In the genomic region with DNA sequence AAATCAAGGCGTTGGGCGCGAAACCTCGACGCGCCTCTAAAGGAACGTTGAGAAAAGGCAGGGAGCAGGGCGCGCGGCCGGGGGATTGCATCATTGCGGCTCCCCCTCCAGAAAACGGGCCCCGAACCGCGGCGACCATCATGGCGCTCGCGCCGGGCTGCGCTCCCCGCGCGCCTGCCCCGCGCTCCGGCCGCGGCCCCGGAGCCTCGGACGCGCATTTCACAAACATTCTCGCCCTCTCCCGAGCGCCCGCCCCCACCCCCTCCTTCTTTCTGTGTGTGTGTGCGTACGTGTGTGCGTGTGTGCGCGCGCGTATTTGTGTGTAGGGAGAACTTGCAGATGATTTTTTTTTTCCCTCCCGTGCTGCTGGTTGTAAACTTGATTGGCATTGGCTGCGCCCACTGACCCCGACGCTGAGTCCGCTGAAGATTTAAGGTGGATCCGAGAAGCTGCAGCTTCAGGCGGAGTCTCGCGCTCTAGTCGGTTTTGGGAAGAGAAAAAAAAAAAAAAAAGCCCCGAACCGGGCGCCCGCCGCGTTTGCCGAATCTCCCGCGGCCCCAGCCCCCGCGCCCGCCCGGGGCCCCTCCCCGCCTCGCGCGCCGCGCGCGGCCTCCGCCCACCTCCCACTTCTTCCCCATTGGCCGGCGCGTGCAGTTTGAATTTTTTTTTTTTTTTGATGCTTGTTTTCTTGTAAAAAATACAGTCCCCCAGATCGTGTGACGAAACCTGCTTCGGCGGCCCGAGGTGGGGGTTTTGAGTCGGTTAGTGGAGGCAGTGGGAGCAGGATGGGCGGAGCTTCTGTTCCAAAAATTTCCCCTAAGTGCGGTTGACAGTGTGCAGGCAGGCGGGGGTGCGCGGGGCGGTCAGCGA, we compare ENCODE assay signal across 1 cellular context.
TF ChIP-seq lines count a peak whose summit lies in the region.

No MANE protein-coding gene starts in this region.

TF ChIP-seq in K562, 482 proteins besides CTCF, POLR2A, EP300 and RAD21 (continued from another document and continues in another):
- TF ChIP-seq PHF8 (IDR thresholded peaks at IDR 0.05; ENCODE audit: borderline replicate concordance, low read length) (peak; percentile 45; the same call in 1 of the 2 replicates), GABPB2 (CRISPR knock-in tag; conservative IDR thresholded peaks at IDR 0.05) (no peak), ZSCAN29 (IDR thresholded peaks at IDR 0.05) (no peak), PML (IDR thresholded peaks at IDR 0.05; ENCODE audit: low read length) (no peak), ZNF431 (CRISPR knock-in tag; IDR thresholded peaks at IDR 0.05) (no peak), PPARD (CRISPR knock-in tag; IDR thresholded peaks at IDR 0.05) (no peak), NR3C1 (CRISPR knock-in tag; IDR thresholded peaks at IDR 0.05) (no peak), ETV1 (tag; conservative IDR thresholded peaks at IDR 0.05; ENCODE audit: low read depth) (no peak), ARHGAP35 (IDR thresholded peaks at IDR 0.05; ENCODE audit: partially characterized antibody) (no peak), RCOR1 (IDR thresholded peaks at IDR 0.05; ENCODE audit: borderline replicate concordance in 1 of 2, low read depth in 2 of 2, low read length in 2 of 2) (peak in 1 of 2 experiments; percentile 9; a peak in 1 of 4 replicates), ZNF445 (CRISPR knock-in tag; IDR thresholded peaks at IDR 0.05; ENCODE audit: low read depth) (no peak), ILF3 (IDR thresholded peaks at IDR 0.05; ENCODE audit: borderline replicate concordance) (peak; percentile 28; the same call in 1 of the 2 replicates), ZBTB8A (IDR thresholded peaks at IDR 0.05; ENCODE audit: partially characterized antibody) (no peak), SRSF3 (IDR thresholded peaks at IDR 0.05; ENCODE audit: insufficient read depth, low read length) (no peak; the same call in 1 of the 2 replicates), COPS2 (conservative IDR thresholded peaks at IDR 0.05) (no peak), ZBTB1 (CRISPR knock-in tag; IDR thresholded peaks at IDR 0.05; ENCODE audit: borderline replicate concordance, low read depth) (no peak), PURB (CRISPR knock-in tag; IDR thresholded peaks at IDR 0.05; ENCODE audit: low read depth) (no peak), SNRNP70 (optimal IDR thresholded peaks at IDR 0.05; ENCODE audit: low read depth, low read length) (no peak), HCFC1 (IDR thresholded peaks at IDR 0.05; ENCODE audit: low read depth, low read length) (no peak), ELF2 (CRISPR knock-in tag; IDR thresholded peaks at IDR 0.05) (no peak), PHTF2 (CRISPR knock-in tag; IDR thresholded peaks at IDR 0.05) (no peak), TBL1XR1 (IDR thresholded peaks at IDR 0.05; ENCODE audit: low read length in 2 of 2) (peak in 1 of 2 experiments; percentile 43; a peak in 1 of 4 replicates), ZNF224 (CRISPR knock-in tag; IDR thresholded peaks at IDR 0.05) (no peak), ZNF830 (CRISPR knock-in tag; IDR thresholded peaks at IDR 0.05) (no peak), RFX5 (IDR thresholded peaks at IDR 0.05; ENCODE audit: low read depth, low read length) (no peak), HNRNPH1 (optimal IDR thresholded peaks at IDR 0.05; ENCODE audit: low read depth, low read length) (no peak), ZKSCAN8 (CRISPR knock-in tag; IDR thresholded peaks at IDR 0.05) (no peak), CBX1 (IDR thresholded peaks at IDR 0.05; ENCODE audit: low read depth) (no peak), ETS2 (tag; IDR thresholded peaks at IDR 0.05; ENCODE audit: borderline replicate concordance, poor library complexity, severe bottlenecking) (no peak), ZFX (CRISPR knock-in tag; IDR thresholded peaks at IDR 0.05) (peak; percentile 5; the same call in 1 of the 2 replicates), RNF2 (IDR thresholded peaks at IDR 0.05) (peak; percentile 73; the same call in 1 of the 2 replicates), FUS (optimal IDR thresholded peaks at IDR 0.05; ENCODE audit: low read depth, low read length) (no peak), LEF1 (IDR thresholded peaks at IDR 0.05) (no peak), BRCA1 (IDR thresholded peaks at IDR 0.05) (no peak), BRCA1 (CRISPR knock-in tag; IDR thresholded peaks at IDR 0.05) (no peak), MTA2 (IDR thresholded peaks at IDR 0.05; ENCODE audit: low read depth) (no peak), CBX3 (IDR thresholded peaks at IDR 0.05; ENCODE audit: borderline replicate concordance in 1 of 2, low read length in 2 of 2) (no peak), SAP30 (IDR thresholded peaks at IDR 0.05; ENCODE audit: borderline replicate concordance, insufficient read depth, low read depth, low read length, poor library complexity, severe bottlenecking) (no peak), GTF2F1 (IDR thresholded peaks at IDR 0.05; ENCODE audit: low read depth, low read length) (no peak), ZNF23 (CRISPR knock-in tag; IDR thresholded peaks at IDR 0.05) (no peak), BHLHE40 (IDR thresholded peaks at IDR 0.05; ENCODE audit: low read length) (peak; percentile 74), SUPT5H (IDR thresholded peaks at IDR 0.05) (no peak)
- TF ChIP-seq, protein P1, sequence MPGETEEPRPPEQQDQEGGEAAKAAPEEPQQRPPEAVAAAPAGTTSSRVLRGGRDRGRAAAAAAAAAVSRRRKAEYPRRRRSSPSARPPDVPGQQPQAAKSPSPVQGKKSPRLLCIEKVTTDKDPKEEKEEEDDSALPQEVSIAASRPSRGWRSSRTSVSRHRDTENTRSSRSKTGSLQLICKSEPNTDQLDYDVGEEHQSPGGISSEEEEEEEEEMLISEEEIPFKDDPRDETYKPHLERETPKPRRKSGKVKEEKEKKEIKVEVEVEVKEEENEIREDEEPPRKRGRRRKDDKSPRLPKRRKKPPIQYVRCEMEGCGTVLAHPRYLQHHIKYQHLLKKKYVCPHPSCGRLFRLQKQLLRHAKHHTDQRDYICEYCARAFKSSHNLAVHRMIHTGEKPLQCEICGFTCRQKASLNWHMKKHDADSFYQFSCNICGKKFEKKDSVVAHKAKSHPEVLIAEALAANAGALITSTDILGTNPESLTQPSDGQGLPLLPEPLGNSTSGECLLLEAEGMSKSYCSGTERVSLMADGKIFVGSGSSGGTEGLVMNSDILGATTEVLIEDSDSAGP (CRISPR knock-in tag; IDR thresholded peaks at IDR 0.05) = no peak
- TF ChIP-seq, protein P2, sequence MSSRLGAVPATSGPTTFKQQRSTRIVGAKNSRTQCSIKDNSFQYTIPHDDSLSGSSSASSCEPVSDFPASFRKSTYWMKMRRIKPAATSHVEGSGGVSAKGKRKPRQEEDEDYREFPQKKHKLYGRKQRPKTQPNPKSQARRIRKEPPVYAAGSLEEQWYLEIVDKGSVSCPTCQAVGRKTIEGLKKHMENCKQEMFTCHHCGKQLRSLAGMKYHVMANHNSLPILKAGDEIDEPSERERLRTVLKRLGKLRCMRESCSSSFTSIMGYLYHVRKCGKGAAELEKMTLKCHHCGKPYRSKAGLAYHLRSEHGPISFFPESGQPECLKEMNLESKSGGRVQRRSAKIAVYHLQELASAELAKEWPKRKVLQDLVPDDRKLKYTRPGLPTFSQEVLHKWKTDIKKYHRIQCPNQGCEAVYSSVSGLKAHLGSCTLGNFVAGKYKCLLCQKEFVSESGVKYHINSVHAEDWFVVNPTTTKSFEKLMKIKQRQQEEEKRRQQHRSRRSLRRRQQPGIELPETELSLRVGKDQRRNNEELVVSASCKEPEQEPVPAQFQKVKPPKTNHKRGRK (tag; IDR thresholded peaks at IDR 0.05) = no peak
- TF ChIP-seq, protein P3, sequence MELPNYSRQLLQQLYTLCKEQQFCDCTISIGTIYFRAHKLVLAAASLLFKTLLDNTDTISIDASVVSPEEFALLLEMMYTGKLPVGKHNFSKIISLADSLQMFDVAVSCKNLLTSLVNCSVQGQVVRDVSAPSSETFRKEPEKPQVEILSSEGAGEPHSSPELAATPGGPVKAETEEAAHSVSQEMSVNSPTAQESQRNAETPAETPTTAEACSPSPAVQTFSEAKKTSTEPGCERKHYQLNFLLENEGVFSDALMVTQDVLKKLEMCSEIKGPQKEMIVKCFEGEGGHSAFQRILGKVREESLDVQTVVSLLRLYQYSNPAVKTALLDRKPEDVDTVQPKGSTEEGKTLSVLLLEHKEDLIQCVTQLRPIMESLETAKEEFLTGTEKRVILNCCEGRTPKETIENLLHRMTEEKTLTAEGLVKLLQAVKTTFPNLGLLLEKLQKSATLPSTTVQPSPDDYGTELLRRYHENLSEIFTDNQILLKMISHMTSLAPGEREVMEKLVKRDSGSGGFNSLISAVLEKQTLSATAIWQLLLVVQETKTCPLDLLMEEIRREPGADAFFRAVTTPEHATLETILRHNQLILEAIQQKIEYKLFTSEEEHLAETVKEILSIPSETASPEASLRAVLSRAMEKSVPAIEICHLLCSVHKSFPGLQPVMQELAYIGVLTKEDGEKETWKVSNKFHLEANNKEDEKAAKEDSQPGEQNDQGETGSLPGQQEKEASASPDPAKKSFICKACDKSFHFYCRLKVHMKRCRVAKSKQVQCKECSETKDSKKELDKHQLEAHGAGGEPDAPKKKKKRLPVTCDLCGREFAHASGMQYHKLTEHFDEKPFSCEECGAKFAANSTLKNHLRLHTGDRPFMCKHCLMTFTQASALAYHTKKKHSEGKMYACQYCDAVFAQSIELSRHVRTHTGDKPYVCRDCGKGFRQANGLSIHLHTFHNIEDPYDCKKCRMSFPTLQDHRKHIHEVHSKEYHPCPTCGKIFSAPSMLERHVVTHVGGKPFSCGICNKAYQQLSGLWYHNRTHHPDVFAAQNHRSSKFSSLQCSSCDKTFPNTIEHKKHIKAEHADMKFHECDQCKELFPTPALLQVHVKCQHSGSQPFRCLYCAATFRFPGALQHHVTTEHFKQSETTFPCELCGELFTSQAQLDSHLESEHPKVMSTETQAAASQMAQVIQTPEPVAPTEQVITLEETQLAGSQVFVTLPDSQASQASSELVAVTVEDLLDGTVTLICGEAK (IDR thresholded peaks at IDR 0.05) = no peak
- TF ChIP-seq, protein P3 (CRISPR knock-in tag; IDR thresholded peaks at IDR 0.05) = no peak
- TF ChIP-seq, protein P4, sequence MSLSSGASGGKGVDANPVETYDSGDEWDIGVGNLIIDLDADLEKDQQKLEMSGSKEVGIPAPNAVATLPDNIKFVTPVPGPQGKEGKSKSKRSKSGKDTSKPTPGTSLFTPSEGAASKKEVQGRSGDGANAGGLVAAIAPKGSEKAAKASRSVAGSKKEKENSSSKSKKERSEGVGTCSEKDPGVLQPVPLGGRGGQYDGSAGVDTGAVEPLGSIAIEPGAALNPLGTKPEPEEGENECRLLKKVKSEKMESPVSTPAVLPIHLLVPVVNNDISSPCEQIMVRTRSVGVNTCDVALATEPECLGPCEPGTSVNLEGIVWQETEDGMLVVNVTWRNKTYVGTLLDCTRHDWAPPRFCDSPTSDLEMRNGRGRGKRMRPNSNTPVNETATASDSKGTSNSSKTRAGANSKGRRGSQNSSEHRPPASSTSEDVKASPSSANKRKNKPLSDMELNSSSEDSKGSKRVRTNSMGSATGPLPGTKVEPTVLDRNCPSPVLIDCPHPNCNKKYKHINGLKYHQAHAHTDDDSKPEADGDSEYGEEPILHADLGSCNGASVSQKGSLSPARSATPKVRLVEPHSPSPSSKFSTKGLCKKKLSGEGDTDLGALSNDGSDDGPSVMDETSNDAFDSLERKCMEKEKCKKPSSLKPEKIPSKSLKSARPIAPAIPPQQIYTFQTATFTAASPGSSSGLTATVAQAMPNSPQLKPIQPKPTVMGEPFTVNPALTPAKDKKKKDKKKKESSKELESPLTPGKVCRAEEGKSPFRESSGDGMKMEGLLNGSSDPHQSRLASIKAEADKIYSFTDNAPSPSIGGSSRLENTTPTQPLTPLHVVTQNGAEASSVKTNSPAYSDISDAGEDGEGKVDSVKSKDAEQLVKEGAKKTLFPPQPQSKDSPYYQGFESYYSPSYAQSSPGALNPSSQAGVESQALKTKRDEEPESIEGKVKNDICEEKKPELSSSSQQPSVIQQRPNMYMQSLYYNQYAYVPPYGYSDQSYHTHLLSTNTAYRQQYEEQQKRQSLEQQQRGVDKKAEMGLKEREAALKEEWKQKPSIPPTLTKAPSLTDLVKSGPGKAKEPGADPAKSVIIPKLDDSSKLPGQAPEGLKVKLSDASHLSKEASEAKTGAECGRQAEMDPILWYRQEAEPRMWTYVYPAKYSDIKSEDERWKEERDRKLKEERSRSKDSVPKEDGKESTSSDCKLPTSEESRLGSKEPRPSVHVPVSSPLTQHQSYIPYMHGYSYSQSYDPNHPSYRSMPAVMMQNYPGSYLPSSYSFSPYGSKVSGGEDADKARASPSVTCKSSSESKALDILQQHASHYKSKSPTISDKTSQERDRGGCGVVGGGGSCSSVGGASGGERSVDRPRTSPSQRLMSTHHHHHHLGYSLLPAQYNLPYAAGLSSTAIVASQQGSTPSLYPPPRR (CRISPR knock-in tag; IDR thresholded peaks at IDR 0.05; ENCODE audit: borderline replicate concordance) = no peak
